In the genomic region with DNA sequence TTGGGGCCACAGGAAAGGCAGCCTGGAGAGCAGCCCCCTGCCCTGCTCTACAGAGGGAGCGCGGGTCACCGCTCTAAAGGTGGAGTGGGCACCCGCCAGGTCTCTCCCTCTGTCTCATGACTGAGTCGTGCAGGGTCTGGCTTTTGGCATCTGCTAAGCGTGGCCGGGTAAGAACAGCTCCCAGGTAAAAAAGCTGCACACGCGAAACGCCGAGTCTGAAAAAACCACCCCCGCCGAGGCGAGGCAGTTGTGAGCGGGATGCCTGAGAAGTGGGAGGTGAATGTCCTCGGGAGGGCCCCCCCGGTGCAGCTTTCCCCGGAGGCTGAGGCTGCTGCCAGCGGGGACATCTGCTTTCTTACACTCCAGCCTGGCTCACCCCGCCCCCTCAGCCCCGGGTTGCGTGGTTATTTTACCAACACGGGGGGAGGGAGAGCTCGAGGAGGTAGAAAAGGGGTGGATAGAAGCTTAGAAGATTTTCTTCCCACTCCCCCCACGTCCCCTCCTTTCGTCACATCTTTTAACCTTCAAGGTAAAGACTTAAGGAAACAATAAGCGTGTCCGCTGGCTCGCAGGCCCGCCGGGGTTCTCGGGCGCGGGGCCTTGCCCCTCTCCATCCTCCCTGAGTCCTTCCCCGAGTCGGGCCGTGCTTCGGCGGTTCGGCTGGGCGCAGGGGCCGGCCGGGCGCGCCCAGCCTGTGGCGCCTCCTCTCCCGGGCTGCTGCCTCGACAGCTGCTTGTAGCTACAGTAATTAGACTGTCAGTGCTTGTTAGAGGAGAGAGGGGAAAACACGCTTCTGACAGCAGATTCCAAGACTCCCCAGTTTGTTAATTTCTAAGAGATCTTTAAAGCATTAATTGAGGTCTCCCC, we compare ENCODE assay signal across 9 cellular contexts.
DNase-seq lines count a peak whose midpoint lies in the region; ATAC-seq and TF ChIP-seq lines count a peak whose summit lies in the region.
"Had no signal": no experiment of that assay in that cellular context is flagged by ENCODE, and none has a peak within 500 bp of the region (broad histone marks: within the 10 kb centered on the region; RNA-seq: fewer than 3 reads in every experiment).

No MANE protein-coding gene starts in this region.

- TF ChIP-seq POLR2A in thyroid gland (IDR thresholded peaks at IDR 0.05): peak in 1 of 2 donors; percentile 22

- POLR2A ChIA-PET in naive thymus-derived CD4-positive, alpha-beta T cell (lab: Charles Lee): interaction anchor here (0.7 to 1.4 kb wide), 5 partner anchors 9 to 13 kb away, joined by 3 to 6 read pairs (median 3); no protein-coding TSS in a partner anchor

- H3K4me1 Mint-ChIP-seq in activated T-helper 17 cell treated with anti-CD3 and anti-CD28 coated beads, Interleukin-2, amount 50 U/mL, for 72 hours: peaks cover 23% of the 10 kb centered on the region
- peaks cover 14 to 38% (median 32%) of the 10 kb centered on the region in 7 donors for H3K4me1 Mint-ChIP-seq in naive thymus-derived CD4-positive, alpha-beta T cell

- peaks cover 8 to 16% of the 10 kb centered on the region in 2 donors for H3K4me1 ChIP-seq in naive thymus-derived CD4-positive, alpha-beta T cell (ENCODE audit: control insufficient read depth in 2 of 2, insufficient read depth in 2 of 2, low read length in 2 of 2)
- H3K4me1 ChIP-seq in thyroid gland: peaks cover 13 to 17% of the 10 kb centered on the region in 2 donors

- H3K4me3 Mint-ChIP-seq in activated T-helper 17 cell treated with anti-CD3 and anti-CD28 coated beads, Interleukin-2, amount 50 U/mL, for 72 hours: peak overlapping the region; percentile 88
- H3K4me3 Mint-ChIP-seq in naive thymus-derived CD4-positive, alpha-beta T cell: peak overlapping the region; percentile 83 to 98 (median 95)

- H3K27ac Mint-ChIP-seq in activated T-helper 17 cell treated with anti-CD3 and anti-CD28 coated beads, Interleukin-2, amount 50 U/mL, for 72 hours: peak overlapping the region; percentile 87
- peak overlapping the region; percentile 39 to 90 (median 84) for H3K27ac Mint-ChIP-seq in naive thymus-derived CD4-positive, alpha-beta T cell

- intact Hi-C loops in naive thymus-derived CD4-positive, alpha-beta T cell (cut with micrococcal nuclease): loop anchor here (1.0 to 10.0 kb wide), 7 partner anchors 11 to 1080 kb away; a partner anchor contains a TSS
- intact Hi-C loops in thyroid gland (cut with DNase I): no loop called here

- peak; percentile 29 for ATAC-seq in HG02970 (IDR thresholded peaks at IDR 0.05; ENCODE audit: low FRiP score, unreplicated experiment)
- peak; percentile 65 for ATAC-seq in activated T-helper 17 cell treated with anti-CD3 and anti-CD28 coated beads, Interleukin-2, amount 50 U/mL, for 72 hours (replicated peaks)
- ATAC-seq in naive thymus-derived CD4-positive, alpha-beta T cell: peak; percentile 71

- TF ChIP-seq CTCF in fibroblast of mammary gland (conservative IDR thresholded peaks at IDR 0.05; ENCODE audit: control insufficient read depth, insufficient read depth, low read depth, low read length): no peak
- TF ChIP-seq CTCF in thyroid gland (IDR thresholded peaks at IDR 0.05): no peak

- H3K27ac ChIP-seq in naive thymus-derived CD4-positive, alpha-beta T cell (ENCODE audit: low read depth, low read length): peak overlapping the region; percentile 43
- peak overlapping the region in 2 of 3 donors; percentile 69 to 78 for H3K27ac ChIP-seq in thyroid gland
- H3K27ac ChIP-seq: C4-2B had no signal

- no peaks in the 10 kb centered on the region for H3K27me3 ChIP-seq in naive thymus-derived CD4-positive, alpha-beta T cell (ENCODE audit: control insufficient read depth in 2 of 2, insufficient read depth in 2 of 2, low read length in 2 of 2)
- H3K27me3 ChIP-seq in thyroid gland: no peaks in the 10 kb centered on the region

- no peaks in the 10 kb centered on the region for H3K9me3 ChIP-seq in naive thymus-derived CD4-positive, alpha-beta T cell (ENCODE audit: control insufficient read depth in 2 of 3, low read length in 3 of 3)
- no peaks in the 10 kb centered on the region for H3K9me3 ChIP-seq in thyroid gland

- H3K36me3 ChIP-seq in naive thymus-derived CD4-positive, alpha-beta T cell (ENCODE audit: control insufficient read depth in 2 of 3, insufficient read depth in 3 of 3, low read length in 3 of 3): no peaks in the 10 kb centered on the region
- no peaks in the 10 kb centered on the region for H3K36me3 ChIP-seq in thyroid gland

- peak; percentile 27 to 66 (median 54) for DNase-seq in NCI-H1417 (lab: John Stamatoyannopoulos, UW)
- DNase-seq in NCI-H1417 treated with DMSO at 0.1 percent for 48 hours (lab: John Stamatoyannopoulos, UW): no peak
- DNase-seq in NCI-H748 (lab: John Stamatoyannopoulos, UW; ENCODE audit: unreplicated experiment): peak; percentile 79
- peak; percentile 54 for DNase-seq in fibroblast of mammary gland (ENCODE audit: low read depth)
- DNase-seq in naive thymus-derived CD4-positive, alpha-beta T cell: peak; percentile 23 to 68 (median 47)
- peak; percentile 60 to 71 for DNase-seq in thyroid gland

- WGBS in thyroid gland, 2 donors: 4 to 5% methylated on average over 44 to 49 of the region's 49 CpGs

- peaks cover 37% of the 10 kb centered on the region for H3K36me3 Mint-ChIP-seq in activated T-helper 17 cell treated with anti-CD3 and anti-CD28 coated beads, Interleukin-2, amount 50 U/mL, for 72 hours (ENCODE audit: low read depth)
- H3K36me3 Mint-ChIP-seq in naive thymus-derived CD4-positive, alpha-beta T cell: peaks cover 0 to 14% (median 0%) of the 10 kb centered on the region in 5 donors

- H3K27me3 Mint-ChIP-seq in activated T-helper 17 cell treated with anti-CD3 and anti-CD28 coated beads, Interleukin-2, amount 50 U/mL, for 72 hours: no peaks in the 10 kb centered on the region
- H3K27me3 Mint-ChIP-seq in naive thymus-derived CD4-positive, alpha-beta T cell: no peaks in the 10 kb centered on the region

- H3K4me3 ChIP-seq in fibroblast of mammary gland (ENCODE audit: control insufficient read depth, low read depth, low read length) (peak overlapping the region; percentile 53), thyroid gland (replicated peaks in 1 of 3) (peak overlapping the region; percentile 55 to 70 (median 64))
- peak overlapping the region; percentile 76 for H3K4me3 ChIP-seq in naive thymus-derived CD4-positive, alpha-beta T cell (ENCODE audit: low read length)

- H3K9me3 Mint-ChIP-seq in activated T-helper 17 cell treated with anti-CD3 and anti-CD28 coated beads, Interleukin-2, amount 50 U/mL, for 72 hours: no peaks in the 10 kb centered on the region
- no peaks in the 10 kb centered on the region for H3K9me3 Mint-ChIP-seq in naive thymus-derived CD4-positive, alpha-beta T cell

- CTCF ChIA-PET in naive thymus-derived CD4-positive, alpha-beta T cell (lab: Charles Lee): interaction anchor here (0.8 to 1.5 kb wide), 3 partner anchors 13 to 36 kb away, joined by 3 to 6 read pairs (median 3); no protein-coding TSS in a partner anchor
